Comparison of ENCODE assay signal across 8 cellular contexts in the genomic region with DNA sequence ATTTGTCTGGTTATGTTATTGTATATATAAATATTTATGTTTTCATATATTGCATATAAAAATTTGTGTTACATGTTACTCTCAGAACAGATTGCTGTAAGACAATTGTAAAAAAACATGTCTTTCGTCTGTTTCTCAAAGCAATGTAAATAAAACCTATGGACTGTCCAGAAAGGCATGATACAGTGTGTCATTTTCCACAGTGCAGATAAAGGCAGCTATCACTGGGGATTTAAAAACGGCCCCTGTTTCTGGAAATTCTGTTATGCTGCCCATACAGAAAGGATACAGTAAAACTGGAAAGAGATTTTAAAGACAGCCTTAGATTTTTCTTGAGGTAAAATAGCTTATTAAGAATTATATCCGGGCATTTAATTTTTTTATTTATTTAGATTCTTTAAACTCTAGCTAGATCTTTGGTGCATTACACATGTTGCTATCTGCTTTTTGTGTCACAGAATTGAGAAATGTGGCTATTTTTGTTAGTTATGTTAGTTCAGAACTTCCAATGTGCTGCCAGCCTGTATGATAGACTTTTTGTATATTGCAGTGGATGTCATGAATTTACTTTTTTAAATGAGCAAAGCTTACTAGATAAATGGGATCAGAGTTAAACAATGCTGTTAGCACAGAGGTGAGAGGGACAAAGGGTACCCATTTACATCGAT. TPM values are rescaled to one million over a fixed set of nuclear protein-coding genes. Genes with fewer than 3 reads are reported as not detected.
A peak's percentile ranks its signal among the peaks of the same experiment; 100 is the strongest.
DNase-seq lines count a peak whose midpoint lies in the region; ATAC-seq and TF ChIP-seq lines count a peak whose summit lies in the region.

No MANE protein-coding gene starts in this region.

- H3K36me3 Mint-ChIP-seq in activated naive CD4-positive, alpha-beta T cell treated with anti-CD3 and anti-CD28 coated beads, Interleukin-2, amount 50 U/mL, for 24 hours: no peaks in the 10 kb centered on the region
- H3K36me3 Mint-ChIP-seq in endodermal cell (ENCODE audit: low read depth) (peaks cover 22% of the 10 kb centered on the region), nephron progenitor cell (ENCODE audit: low read depth) (peaks cover 17% of the 10 kb centered on the region)

- DNase-seq in activated naive CD4-positive, alpha-beta T cell (lab: John Stamatoyannopoulos, UW): no peak
- peak; percentile 33 for DNase-seq in SK-N-DZ (ENCODE audit: low spot score)
- DNase-seq in endodermal cell: no peak
- DNase-seq in nephron progenitor cell: no peak
- no peak for DNase-seq in NCI-H1436 treated with DMSO at 0.1 percent for 48 hours (lab: John Stamatoyannopoulos, UW)
- DNase-seq in KG1 (lab: John Stamatoyannopoulos, UW): no peak

- ATAC-seq in GM18520 (IDR thresholded peaks at IDR 0.05; ENCODE audit: unreplicated experiment): no peak

- H3K4me1 Mint-ChIP-seq in activated naive CD4-positive, alpha-beta T cell treated with anti-CD3 and anti-CD28 coated beads, Interleukin-2, amount 50 U/mL, for 24 hours: peaks cover 36% of the 10 kb centered on the region
- peaks cover 17% of the 10 kb centered on the region for H3K4me1 Mint-ChIP-seq in endodermal cell
- H3K4me1 Mint-ChIP-seq in nephron progenitor cell: peaks cover 34% of the 10 kb centered on the region

- no peaks in the 10 kb centered on the region for H3K4me1 ChIP-seq in endodermal cell (ENCODE audit: control insufficient read depth, insufficient read depth, low read length)

- peak overlapping the region; percentile 44 for H3K27ac ChIP-seq in endodermal cell (ENCODE audit: low read depth, low read length)

- H3K4me3 ChIP-seq in endodermal cell (ENCODE audit: low read length): peak overlapping the region; percentile 96

- H3K27me3 Mint-ChIP-seq in activated naive CD4-positive, alpha-beta T cell treated with anti-CD3 and anti-CD28 coated beads, Interleukin-2, amount 50 U/mL, for 24 hours: no peaks in the 10 kb centered on the region
- H3K27me3 Mint-ChIP-seq in endodermal cell (ENCODE audit: insufficient read depth): no peaks in the 10 kb centered on the region
- H3K27me3 Mint-ChIP-seq in nephron progenitor cell (ENCODE audit: low read depth, poor library complexity): peaks cover 3% of the 10 kb centered on the region

- H3K27ac Mint-ChIP-seq in activated naive CD4-positive, alpha-beta T cell treated with anti-CD3 and anti-CD28 coated beads, Interleukin-2, amount 50 U/mL, for 24 hours: peak overlapping the region; percentile 96
- no peak overlapping the region for H3K27ac Mint-ChIP-seq in endodermal cell
- peak overlapping the region; percentile 73 for H3K27ac Mint-ChIP-seq in nephron progenitor cell

- H3K9me3 Mint-ChIP-seq in activated naive CD4-positive, alpha-beta T cell treated with anti-CD3 and anti-CD28 coated beads, Interleukin-2, amount 50 U/mL, for 24 hours: no peaks in the 10 kb centered on the region
- H3K9me3 Mint-ChIP-seq in endodermal cell (peaks cover 9% of the 10 kb centered on the region), nephron progenitor cell (peaks cover 3% of the 10 kb centered on the region)

- WGBS in endodermal cell (ENCODE audit: insufficient coverage in 1 of 2, insufficient read length in 1 of 2), 2 experiments: 18 to 20% methylated on average over 3 of the region's 4 CpGs

- H3K9me3 ChIP-seq in endodermal cell (ENCODE audit: control insufficient read depth, low read length): peaks cover 9% of the 10 kb centered on the region

- H3K9ac ChIP-seq in endodermal cell (ENCODE audit: extremely low read depth, low read length, poor library complexity, severe bottlenecking): peak overlapping the region; percentile 97

- TF ChIP-seq CTCF in endodermal cell (conservative IDR thresholded peaks at IDR 0.05) (no peak), nephron progenitor cell (IDR thresholded peaks at IDR 0.05) (no peak)

- no peaks in the 10 kb centered on the region for H3K27me3 ChIP-seq in endodermal cell (ENCODE audit: control insufficient read depth, insufficient read depth, low read length, poor library complexity, severe bottlenecking)

- peak overlapping the region; percentile 100 for H3K4me3 Mint-ChIP-seq in activated naive CD4-positive, alpha-beta T cell treated with anti-CD3 and anti-CD28 coated beads, Interleukin-2, amount 50 U/mL, for 24 hours
- H3K4me3 Mint-ChIP-seq in endodermal cell: peak overlapping the region; percentile 95
- peak overlapping the region; percentile 99 for H3K4me3 Mint-ChIP-seq in nephron progenitor cell

- H3K36me3 ChIP-seq in endodermal cell (ENCODE audit: control insufficient read depth, insufficient read depth, low read length): peaks cover 19% of the 10 kb centered on the region

RNA-seq across cellular contexts. Expression of a gene that starts 0.8 kb away (rescaled TPM):
- polyA plus RNA-seq in SK-N-DZ (2014; cell fraction: cytosol; rRNA removed): 2.6 and 3.0 TPM in 2 replicates
- 3.8 and 5.7 TPM in 2 replicates for polyA plus RNA-seq in SK-N-DZ (2014; cell fraction: nucleus; rRNA removed)
- 10 to 100 TPM; 27.6 to 35.2 TPM for total RNA-seq in endodermal cell
- 4.6 TPM for polyA plus RNA-seq in endodermal cell (2013, experiment 1 of 2)
- 6.0 TPM for polyA plus RNA-seq in endodermal cell (2013, experiment 2 of 2)
